Comparison of ENCODE assay signal across 1 cellular context in the genomic region with DNA sequence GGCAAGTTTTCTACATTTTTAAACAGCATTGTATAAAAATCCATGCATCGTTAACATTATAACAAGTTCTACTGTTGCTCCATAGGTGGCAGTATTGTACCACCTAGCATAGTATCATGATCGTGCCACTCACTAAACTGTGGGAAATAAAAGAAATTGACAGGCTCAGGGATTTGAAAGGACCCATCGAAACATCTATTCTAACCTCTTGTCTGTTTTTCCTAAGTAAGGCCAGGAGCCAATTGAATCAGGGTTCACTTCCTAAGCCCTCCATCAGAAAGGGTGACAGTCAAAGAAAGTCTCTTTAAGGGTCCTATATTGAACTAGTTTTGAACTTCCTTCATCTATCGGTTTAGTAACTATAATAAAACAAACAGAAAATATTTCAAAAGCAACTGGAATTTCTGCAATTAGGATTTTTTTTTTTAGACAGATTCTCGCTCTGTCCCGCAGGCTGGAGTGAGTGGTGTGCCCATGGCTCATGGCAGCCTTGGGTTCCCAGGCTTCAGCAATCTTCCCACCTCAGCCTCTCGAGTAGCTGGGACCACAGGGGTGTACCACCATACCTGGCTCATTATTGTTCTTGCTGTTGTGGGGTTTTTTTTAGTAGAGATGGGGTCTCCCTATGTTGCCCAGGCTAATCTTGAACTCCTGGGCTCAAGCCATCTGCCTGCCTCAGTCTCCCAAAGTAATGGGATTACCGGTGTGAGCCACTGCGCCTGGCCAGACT.
TF ChIP-seq lines count a peak whose summit lies in the region.

No MANE protein-coding gene starts in this region.

TF ChIP-seq in GM12878, 131 proteins besides CTCF, POLR2A, EP300 and RAD21 (continues in another document):
- TF ChIP-seq, protein P1, sequence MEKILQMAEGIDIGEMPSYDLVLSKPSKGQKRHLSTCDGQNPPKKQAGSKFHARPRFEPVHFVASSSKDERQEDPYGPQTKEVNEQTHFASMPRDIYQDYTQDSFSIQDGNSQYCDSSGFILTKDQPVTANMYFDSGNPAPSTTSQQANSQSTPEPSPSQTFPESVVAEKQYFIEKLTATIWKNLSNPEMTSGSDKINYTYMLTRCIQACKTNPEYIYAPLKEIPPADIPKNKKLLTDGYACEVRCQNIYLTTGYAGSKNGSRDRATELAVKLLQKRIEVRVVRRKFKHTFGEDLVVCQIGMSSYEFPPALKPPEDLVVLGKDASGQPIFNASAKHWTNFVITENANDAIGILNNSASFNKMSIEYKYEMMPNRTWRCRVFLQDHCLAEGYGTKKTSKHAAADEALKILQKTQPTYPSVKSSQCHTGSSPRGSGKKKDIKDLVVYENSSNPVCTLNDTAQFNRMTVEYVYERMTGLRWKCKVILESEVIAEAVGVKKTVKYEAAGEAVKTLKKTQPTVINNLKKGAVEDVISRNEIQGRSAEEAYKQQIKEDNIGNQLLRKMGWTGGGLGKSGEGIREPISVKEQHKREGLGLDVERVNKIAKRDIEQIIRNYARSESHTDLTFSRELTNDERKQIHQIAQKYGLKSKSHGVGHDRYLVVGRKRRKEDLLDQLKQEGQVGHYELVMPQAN (conservative IDR thresholded peaks at IDR 0.05): no peak
- TF ChIP-seq PML (IDR thresholded peaks at IDR 0.05; ENCODE audit: low read length) (no peak), ZNF24 (IDR thresholded peaks at IDR 0.05) (no peak), TCF3 (IDR thresholded peaks at IDR 0.05; ENCODE audit: borderline replicate concordance, insufficient read depth, low read depth, low read length) (no peak), BHLHE40 (IDR thresholded peaks at IDR 0.05; ENCODE audit: borderline replicate concordance in 1 of 2, low read depth in 2 of 2, low read length in 1 of 2) (0 out of 4 replicates have a peak, but pooled peaks of 1 of the 2 experiments have one; percentile 35), NRF1 (conservative IDR thresholded peaks at IDR 0.05; ENCODE audit: low read depth, low read length) (no peak), SMC3 (IDR thresholded peaks at IDR 0.05; ENCODE audit: borderline replicate concordance, low read length) (peak; percentile 77), NFIC (IDR thresholded peaks at IDR 0.05; ENCODE audit: low read depth, low read length) (no peak), RELA (IDR thresholded peaks at IDR 0.05; ENCODE audit: borderline replicate concordance, partially characterized antibody) (peak; percentile 23), RCOR1 (conservative IDR thresholded peaks at IDR 0.05; ENCODE audit: low read depth, low read length) (no peak), MYB (IDR thresholded peaks at IDR 0.05; ENCODE audit: borderline replicate concordance, low read depth, low read length) (no peak)
- TF ChIP-seq, protein P2, sequence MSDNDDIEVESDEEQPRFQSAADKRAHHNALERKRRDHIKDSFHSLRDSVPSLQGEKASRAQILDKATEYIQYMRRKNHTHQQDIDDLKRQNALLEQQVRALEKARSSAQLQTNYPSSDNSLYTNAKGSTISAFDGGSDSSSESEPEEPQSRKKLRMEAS (IDR thresholded peaks at IDR 0.05; ENCODE audit: low read depth, low read length): no peak
- TF ChIP-seq, protein P3, sequence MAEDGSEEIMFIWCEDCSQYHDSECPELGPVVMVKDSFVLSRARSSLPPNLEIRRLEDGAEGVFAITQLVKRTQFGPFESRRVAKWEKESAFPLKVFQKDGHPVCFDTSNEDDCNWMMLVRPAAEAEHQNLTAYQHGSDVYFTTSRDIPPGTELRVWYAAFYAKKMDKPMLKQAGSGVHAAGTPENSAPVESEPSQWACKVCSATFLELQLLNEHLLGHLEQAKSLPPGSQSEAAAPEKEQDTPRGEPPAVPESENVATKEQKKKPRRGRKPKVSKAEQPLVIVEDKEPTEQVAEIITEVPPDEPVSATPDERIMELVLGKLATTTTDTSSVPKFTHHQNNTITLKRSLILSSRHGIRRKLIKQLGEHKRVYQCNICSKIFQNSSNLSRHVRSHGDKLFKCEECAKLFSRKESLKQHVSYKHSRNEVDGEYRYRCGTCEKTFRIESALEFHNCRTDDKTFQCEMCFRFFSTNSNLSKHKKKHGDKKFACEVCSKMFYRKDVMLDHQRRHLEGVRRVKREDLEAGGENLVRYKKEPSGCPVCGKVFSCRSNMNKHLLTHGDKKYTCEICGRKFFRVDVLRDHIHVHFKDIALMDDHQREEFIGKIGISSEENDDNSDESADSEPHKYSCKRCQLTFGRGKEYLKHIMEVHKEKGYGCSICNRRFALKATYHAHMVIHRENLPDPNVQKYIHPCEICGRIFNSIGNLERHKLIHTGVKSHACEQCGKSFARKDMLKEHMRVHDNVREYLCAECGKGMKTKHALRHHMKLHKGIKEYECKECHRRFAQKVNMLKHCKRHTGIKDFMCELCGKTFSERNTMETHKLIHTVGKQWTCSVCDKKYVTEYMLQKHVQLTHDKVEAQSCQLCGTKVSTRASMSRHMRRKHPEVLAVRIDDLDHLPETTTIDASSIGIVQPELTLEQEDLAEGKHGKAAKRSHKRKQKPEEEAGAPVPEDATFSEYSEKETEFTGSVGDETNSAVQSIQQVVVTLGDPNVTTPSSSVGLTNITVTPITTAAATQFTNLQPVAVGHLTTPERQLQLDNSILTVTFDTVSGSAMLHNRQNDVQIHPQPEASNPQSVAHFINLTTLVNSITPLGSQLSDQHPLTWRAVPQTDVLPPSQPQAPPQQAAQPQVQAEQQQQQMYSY (CRISPR knock-in tag; IDR thresholded peaks at IDR 0.05): no peak
- TF ChIP-seq, protein P4, sequence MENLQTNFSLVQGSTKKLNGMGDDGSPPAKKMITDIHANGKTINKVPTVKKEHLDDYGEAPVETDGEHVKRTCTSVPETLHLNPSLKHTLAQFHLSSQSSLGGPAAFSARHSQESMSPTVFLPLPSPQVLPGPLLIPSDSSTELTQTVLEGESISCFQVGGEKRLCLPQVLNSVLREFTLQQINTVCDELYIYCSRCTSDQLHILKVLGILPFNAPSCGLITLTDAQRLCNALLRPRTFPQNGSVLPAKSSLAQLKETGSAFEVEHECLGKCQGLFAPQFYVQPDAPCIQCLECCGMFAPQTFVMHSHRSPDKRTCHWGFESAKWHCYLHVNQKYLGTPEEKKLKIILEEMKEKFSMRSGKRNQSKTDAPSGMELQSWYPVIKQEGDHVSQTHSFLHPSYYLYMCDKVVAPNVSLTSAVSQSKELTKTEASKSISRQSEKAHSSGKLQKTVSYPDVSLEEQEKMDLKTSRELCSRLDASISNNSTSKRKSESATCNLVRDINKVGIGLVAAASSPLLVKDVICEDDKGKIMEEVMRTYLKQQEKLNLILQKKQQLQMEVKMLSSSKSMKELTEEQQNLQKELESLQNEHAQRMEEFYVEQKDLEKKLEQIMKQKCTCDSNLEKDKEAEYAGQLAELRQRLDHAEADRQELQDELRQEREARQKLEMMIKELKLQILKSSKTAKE (IDR thresholded peaks at IDR 0.05; ENCODE audit: low read depth, poor library complexity, severe bottlenecking): no peak
- TF ChIP-seq, protein P5, sequence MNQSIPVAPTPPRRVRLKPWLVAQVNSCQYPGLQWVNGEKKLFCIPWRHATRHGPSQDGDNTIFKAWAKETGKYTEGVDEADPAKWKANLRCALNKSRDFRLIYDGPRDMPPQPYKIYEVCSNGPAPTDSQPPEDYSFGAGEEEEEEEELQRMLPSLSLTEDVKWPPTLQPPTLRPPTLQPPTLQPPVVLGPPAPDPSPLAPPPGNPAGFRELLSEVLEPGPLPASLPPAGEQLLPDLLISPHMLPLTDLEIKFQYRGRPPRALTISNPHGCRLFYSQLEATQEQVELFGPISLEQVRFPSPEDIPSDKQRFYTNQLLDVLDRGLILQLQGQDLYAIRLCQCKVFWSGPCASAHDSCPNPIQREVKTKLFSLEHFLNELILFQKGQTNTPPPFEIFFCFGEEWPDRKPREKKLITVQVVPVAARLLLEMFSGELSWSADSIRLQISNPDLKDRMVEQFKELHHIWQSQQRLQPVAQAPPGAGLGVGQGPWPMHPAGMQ (IDR thresholded peaks at IDR 0.05; ENCODE audit: borderline replicate concordance): no peak
- TF ChIP-seq, protein P6, sequence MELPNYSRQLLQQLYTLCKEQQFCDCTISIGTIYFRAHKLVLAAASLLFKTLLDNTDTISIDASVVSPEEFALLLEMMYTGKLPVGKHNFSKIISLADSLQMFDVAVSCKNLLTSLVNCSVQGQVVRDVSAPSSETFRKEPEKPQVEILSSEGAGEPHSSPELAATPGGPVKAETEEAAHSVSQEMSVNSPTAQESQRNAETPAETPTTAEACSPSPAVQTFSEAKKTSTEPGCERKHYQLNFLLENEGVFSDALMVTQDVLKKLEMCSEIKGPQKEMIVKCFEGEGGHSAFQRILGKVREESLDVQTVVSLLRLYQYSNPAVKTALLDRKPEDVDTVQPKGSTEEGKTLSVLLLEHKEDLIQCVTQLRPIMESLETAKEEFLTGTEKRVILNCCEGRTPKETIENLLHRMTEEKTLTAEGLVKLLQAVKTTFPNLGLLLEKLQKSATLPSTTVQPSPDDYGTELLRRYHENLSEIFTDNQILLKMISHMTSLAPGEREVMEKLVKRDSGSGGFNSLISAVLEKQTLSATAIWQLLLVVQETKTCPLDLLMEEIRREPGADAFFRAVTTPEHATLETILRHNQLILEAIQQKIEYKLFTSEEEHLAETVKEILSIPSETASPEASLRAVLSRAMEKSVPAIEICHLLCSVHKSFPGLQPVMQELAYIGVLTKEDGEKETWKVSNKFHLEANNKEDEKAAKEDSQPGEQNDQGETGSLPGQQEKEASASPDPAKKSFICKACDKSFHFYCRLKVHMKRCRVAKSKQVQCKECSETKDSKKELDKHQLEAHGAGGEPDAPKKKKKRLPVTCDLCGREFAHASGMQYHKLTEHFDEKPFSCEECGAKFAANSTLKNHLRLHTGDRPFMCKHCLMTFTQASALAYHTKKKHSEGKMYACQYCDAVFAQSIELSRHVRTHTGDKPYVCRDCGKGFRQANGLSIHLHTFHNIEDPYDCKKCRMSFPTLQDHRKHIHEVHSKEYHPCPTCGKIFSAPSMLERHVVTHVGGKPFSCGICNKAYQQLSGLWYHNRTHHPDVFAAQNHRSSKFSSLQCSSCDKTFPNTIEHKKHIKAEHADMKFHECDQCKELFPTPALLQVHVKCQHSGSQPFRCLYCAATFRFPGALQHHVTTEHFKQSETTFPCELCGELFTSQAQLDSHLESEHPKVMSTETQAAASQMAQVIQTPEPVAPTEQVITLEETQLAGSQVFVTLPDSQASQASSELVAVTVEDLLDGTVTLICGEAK (IDR thresholded peaks at IDR 0.05; ENCODE audit: borderline replicate concordance): no peak
- TF ChIP-seq, protein P7, sequence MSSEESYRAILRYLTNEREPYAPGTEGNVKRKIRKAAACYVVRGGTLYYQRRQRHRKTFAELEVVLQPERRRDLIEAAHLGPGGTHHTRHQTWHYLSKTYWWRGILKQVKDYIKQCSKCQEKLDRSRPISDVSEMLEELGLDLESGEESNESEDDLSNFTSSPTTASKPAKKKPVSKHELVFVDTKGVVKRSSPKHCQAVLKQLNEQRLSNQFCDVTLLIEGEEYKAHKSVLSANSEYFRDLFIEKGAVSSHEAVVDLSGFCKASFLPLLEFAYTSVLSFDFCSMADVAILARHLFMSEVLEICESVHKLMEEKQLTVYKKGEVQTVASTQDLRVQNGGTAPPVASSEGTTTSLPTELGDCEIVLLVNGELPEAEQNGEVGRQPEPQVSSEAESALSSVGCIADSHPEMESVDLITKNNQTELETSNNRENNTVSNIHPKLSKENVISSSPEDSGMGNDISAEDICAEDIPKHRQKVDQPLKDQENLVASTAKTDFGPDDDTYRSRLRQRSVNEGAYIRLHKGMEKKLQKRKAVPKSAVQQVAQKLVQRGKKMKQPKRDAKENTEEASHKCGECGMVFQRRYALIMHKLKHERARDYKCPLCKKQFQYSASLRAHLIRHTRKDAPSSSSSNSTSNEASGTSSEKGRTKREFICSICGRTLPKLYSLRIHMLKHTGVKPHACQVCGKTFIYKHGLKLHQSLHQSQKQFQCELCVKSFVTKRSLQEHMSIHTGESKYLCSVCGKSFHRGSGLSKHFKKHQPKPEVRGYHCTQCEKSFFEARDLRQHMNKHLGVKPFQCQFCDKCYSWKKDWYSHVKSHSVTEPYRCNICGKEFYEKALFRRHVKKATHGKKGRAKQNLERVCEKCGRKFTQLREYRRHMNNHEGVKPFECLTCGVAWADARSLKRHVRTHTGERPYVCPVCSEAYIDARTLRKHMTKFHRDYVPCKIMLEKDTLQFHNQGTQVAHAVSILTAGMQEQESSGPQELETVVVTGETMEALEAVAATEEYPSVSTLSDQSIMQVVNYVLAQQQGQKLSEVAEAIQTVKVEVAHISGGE (CRISPR knock-in tag; IDR thresholded peaks at IDR 0.05): no peak
- TF ChIP-seq, protein P8, sequence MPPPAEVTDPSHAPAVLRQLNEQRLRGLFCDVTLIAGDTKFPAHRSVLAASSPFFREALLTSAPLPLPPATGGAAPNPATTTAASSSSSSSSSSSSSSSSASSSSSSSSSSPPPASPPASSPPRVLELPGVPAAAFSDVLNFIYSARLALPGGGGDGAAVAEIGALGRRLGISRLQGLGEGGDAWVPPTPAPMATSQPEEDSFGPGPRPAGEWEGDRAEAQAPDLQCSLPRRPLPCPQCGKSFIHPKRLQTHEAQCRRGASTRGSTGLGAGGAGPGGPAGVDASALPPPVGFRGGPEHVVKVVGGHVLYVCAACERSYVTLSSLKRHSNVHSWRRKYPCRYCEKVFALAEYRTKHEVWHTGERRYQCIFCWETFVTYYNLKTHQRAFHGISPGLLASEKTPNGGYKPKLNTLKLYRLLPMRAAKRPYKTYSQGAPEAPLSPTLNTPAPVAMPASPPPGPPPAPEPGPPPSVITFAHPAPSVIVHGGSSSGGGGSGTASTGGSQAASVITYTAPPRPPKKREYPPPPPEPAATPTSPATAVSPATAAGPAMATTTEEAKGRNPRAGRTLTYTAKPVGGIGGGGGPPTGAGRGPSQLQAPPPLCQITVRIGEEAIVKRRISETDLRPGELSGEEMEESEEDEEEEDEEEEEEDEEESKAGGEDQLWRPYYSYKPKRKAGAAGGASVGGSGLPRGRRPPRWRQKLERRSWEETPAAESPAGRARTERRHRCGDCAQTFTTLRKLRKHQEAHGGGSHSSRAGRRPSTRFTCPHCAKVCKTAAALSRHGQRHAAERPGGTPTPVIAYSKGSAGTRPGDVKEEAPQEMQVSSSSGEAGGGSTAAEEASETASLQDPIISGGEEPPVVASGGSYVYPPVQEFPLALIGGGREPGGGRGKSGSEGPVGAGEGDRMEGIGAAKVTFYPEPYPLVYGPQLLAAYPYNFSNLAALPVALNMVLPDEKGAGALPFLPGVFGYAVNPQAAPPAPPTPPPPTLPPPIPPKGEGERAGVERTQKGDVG (CRISPR knock-in tag; IDR thresholded peaks at IDR 0.05): no peak
- TF ChIP-seq, protein P9, sequence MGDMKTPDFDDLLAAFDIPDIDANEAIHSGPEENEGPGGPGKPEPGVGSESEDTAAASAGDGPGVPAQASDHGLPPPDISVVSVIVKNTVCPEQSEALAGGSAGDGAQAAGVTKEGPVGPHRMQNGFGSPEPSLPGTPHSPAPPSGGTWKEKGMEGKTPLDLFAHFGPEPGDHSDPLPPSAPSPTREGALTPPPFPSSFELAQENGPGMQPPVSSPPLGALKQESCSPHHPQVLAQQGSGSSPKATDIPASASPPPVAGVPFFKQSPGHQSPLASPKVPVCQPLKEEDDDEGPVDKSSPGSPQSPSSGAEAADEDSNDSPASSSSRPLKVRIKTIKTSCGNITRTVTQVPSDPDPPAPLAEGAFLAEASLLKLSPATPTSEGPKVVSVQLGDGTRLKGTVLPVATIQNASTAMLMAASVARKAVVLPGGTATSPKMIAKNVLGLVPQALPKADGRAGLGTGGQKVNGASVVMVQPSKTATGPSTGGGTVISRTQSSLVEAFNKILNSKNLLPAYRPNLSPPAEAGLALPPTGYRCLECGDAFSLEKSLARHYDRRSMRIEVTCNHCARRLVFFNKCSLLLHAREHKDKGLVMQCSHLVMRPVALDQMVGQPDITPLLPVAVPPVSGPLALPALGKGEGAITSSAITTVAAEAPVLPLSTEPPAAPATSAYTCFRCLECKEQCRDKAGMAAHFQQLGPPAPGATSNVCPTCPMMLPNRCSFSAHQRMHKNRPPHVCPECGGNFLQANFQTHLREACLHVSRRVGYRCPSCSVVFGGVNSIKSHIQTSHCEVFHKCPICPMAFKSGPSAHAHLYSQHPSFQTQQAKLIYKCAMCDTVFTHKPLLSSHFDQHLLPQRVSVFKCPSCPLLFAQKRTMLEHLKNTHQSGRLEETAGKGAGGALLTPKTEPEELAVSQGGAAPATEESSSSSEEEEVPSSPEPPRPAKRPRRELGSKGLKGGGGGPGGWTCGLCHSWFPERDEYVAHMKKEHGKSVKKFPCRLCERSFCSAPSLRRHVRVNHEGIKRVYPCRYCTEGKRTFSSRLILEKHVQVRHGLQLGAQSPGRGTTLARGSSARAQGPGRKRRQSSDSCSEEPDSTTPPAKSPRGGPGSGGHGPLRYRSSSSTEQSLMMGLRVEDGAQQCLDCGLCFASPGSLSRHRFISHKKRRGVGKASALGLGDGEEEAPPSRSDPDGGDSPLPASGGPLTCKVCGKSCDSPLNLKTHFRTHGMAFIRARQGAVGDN (IDR thresholded peaks at IDR 0.05): no peak
